Comparison of ENCODE assay signal across 1 cellular context in the genomic region with DNA sequence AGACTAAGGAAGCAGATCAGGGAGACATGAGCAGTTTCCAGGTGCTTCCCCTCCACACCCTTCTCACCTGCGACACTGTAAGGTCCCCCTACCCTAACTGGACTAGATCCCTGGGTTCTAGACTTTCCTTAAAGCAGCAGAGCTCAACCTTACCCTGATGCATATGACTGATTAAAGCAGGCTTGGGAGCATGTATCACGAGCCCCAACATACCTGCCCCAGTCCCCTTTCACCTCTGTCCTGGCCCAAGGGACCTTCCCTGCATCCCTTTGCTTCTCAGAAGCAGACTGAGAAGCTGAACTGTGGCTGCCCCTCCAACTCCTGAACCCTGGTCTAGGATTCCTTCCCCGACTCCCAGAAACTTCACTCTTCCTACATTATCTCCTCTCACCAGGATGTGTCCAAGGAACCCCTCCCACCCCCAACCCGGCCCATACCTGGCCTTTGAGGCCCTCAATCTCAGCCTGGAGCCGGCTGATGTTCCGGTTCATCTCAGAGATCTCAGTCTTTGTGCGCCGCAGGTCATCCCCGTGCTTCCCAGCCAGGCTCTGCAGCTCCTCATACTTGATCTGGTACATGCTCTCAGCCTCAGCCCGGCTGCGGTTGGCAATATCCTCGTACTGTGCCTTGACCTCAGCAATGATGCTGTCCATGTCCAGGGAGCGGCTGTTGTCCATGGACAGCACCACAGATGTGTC.
TF ChIP-seq lines count a peak whose summit lies in the region.

No MANE protein-coding gene starts in this region.

TF ChIP-seq in A549, 52 proteins besides CTCF, POLR2A, EP300 and RAD21:
- TF ChIP-seq HEYL (CRISPR knock-in tag; IDR thresholded peaks at IDR 0.05) (no peak), SREBF2 (IDR thresholded peaks at IDR 0.05) (no peak), EHF (CRISPR knock-in tag; IDR thresholded peaks at IDR 0.05) (peak; percentile 30; the same call in 1 of the 2 replicates), FOXS1 (CRISPR knock-in tag; IDR thresholded peaks at IDR 0.05) (no peak), CEBPB (IDR thresholded peaks at IDR 0.05) (no peak), ZSCAN20 (CRISPR knock-in tag; IDR thresholded peaks at IDR 0.05) (no peak), POLR2AphosphoS2 (conservative IDR thresholded peaks at IDR 0.05; ENCODE audit: low read length) (peak; percentile 87; the same call in 1 of the 2 replicates), RARB (CRISPR knock-in tag; IDR thresholded peaks at IDR 0.05) (no peak; the same call in none of the 2 replicates), MAZ (IDR thresholded peaks at IDR 0.05; ENCODE audit: borderline replicate concordance, low read depth, low read length) (no peak), EHMT2 (IDR thresholded peaks at IDR 0.05; ENCODE audit: low read depth) (no peak), ZFP36 (IDR thresholded peaks at IDR 0.05; ENCODE audit: borderline replicate concordance, partially characterized antibody) (no peak), JUN (IDR thresholded peaks at IDR 0.05) (no peak; a peak in 1 of 5 replicates), HOXB13 (CRISPR knock-in tag; IDR thresholded peaks at IDR 0.05; ENCODE audit: low read depth) (no peak), SMC3 (IDR thresholded peaks at IDR 0.05) (no peak), KDM1A (IDR thresholded peaks at IDR 0.05; ENCODE audit: low read depth) (no peak), HDAC2 (IDR thresholded peaks at IDR 0.05) (no peak), PHF8 (IDR thresholded peaks at IDR 0.05; ENCODE audit: borderline replicate concordance, low read depth) (no peak), KDM5A (IDR thresholded peaks at IDR 0.05) (no peak), ZC3H11A (IDR thresholded peaks at IDR 0.05) (0 out of 2 replicates have a peak, but pooled peaks have one; percentile 10), JUNB (IDR thresholded peaks at IDR 0.05) (no peak), MYC (IDR thresholded peaks at IDR 0.05; ENCODE audit: borderline replicate concordance, low read length) (no peak), BHLHE40 (IDR thresholded peaks at IDR 0.05; ENCODE audit: low read depth, low read length) (no peak), FOSB (CRISPR knock-in tag; IDR thresholded peaks at IDR 0.05) (peak; percentile 92; the same call in 1 of the 2 replicates), RNF2 (IDR thresholded peaks at IDR 0.05; ENCODE audit: borderline replicate concordance, low read depth) (no peak), RFX5 (IDR thresholded peaks at IDR 0.05) (no peak), NFE2L2 (conservative IDR thresholded peaks at IDR 0.05; ENCODE audit: low read length) (no peak), NR3C1 (IDR thresholded peaks at IDR 0.05) (no peak), MAFK (IDR thresholded peaks at IDR 0.05; ENCODE audit: partially characterized antibody) (no peak), GATA3 (IDR thresholded peaks at IDR 0.05; ENCODE audit: borderline replicate concordance) (no peak), TP53 (CRISPR knock-in tag; IDR thresholded peaks at IDR 0.05) (peak; percentile 77; the same call in 1 of the 2 replicates), CBX8 (IDR thresholded peaks at IDR 0.05) (no peak), CHD2 (IDR thresholded peaks at IDR 0.05; ENCODE audit: low read length, partially characterized antibody) (no peak), ZNF302 (CRISPR knock-in tag; IDR thresholded peaks at IDR 0.05) (no peak), NPAS2 (CRISPR knock-in tag; IDR thresholded peaks at IDR 0.05; ENCODE audit: borderline replicate concordance) (no peak), HOXA7 (CRISPR knock-in tag; IDR thresholded peaks at IDR 0.05) (peak; percentile 95), CBX2 (IDR thresholded peaks at IDR 0.05; ENCODE audit: borderline replicate concordance, low read depth) (no peak), CHD4 (IDR thresholded peaks at IDR 0.05; ENCODE audit: borderline replicate concordance) (no peak), RCOR1 (IDR thresholded peaks at IDR 0.05; ENCODE audit: low read depth, low read length) (no peak), TFCP2L1 (CRISPR knock-in tag; IDR thresholded peaks at IDR 0.05) (0 out of 2 replicates have a peak, but pooled peaks have one; percentile 3), ESRRA (IDR thresholded peaks at IDR 0.05; ENCODE audit: borderline replicate concordance, low read length) (no peak), FOSL2 (IDR thresholded peaks at IDR 0.05) (no peak), FOSL2 (CRISPR knock-in tag; IDR thresholded peaks at IDR 0.05) (no peak), HOXB5 (CRISPR knock-in tag; IDR thresholded peaks at IDR 0.05) (peak; percentile 66; the same call in 1 of the 2 replicates)
- TF ChIP-seq, protein P1, sequence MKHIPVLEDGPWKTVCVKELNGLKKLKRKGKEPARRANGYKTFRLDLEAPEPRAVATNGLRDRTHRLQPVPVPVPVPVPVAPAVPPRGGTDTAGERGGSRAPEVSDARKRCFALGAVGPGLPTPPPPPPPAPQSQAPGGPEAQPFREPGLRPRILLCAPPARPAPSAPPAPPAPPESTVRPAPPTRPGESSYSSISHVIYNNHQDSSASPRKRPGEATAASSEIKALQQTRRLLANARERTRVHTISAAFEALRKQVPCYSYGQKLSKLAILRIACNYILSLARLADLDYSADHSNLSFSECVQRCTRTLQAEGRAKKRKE (CRISPR knock-in tag; IDR thresholded peaks at IDR 0.05; ENCODE audit: low read depth): no peak
- TF ChIP-seq, protein P2, sequence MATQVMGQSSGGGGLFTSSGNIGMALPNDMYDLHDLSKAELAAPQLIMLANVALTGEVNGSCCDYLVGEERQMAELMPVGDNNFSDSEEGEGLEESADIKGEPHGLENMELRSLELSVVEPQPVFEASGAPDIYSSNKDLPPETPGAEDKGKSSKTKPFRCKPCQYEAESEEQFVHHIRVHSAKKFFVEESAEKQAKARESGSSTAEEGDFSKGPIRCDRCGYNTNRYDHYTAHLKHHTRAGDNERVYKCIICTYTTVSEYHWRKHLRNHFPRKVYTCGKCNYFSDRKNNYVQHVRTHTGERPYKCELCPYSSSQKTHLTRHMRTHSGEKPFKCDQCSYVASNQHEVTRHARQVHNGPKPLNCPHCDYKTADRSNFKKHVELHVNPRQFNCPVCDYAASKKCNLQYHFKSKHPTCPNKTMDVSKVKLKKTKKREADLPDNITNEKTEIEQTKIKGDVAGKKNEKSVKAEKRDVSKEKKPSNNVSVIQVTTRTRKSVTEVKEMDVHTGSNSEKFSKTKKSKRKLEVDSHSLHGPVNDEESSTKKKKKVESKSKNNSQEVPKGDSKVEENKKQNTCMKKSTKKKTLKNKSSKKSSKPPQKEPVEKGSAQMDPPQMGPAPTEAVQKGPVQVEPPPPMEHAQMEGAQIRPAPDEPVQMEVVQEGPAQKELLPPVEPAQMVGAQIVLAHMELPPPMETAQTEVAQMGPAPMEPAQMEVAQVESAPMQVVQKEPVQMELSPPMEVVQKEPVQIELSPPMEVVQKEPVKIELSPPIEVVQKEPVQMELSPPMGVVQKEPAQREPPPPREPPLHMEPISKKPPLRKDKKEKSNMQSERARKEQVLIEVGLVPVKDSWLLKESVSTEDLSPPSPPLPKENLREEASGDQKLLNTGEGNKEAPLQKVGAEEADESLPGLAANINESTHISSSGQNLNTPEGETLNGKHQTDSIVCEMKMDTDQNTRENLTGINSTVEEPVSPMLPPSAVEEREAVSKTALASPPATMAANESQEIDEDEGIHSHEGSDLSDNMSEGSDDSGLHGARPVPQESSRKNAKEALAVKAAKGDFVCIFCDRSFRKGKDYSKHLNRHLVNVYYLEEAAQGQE (IDR thresholded peaks at IDR 0.05): no peak
- TF ChIP-seq, protein P3, sequence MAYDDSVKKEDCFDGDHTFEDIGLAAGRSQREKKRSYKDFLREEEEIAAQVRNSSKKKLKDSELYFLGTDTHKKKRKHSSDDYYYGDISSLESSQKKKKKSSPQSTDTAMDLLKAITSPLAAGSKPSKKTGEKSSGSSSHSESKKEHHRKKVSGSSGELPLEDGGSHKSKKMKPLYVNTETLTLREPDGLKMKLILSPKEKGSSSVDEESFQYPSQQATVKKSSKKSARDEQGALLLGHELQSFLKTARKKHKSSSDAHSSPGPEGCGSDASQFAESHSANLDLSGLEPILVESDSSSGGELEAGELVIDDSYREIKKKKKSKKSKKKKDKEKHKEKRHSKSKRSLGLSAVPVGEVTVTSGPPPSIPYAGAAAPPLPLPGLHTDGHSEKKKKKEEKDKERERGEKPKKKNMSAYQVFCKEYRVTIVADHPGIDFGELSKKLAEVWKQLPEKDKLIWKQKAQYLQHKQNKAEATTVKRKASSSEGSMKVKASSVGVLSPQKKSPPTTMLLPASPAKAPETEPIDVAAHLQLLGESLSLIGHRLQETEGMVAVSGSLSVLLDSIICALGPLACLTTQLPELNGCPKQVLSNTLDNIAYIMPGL (CRISPR knock-in tag; IDR thresholded peaks at IDR 0.05; ENCODE audit: borderline replicate concordance): peak; percentile 73; the same call in 1 of the 2 replicates
- TF ChIP-seq, protein P4, sequence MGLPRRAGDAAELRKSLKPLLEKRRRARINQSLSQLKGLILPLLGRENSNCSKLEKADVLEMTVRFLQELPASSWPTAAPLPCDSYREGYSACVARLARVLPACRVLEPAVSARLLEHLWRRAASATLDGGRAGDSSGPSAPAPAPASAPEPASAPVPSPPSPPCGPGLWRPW (IDR thresholded peaks at IDR 0.05): no peak
- TF ChIP-seq, protein P5, sequence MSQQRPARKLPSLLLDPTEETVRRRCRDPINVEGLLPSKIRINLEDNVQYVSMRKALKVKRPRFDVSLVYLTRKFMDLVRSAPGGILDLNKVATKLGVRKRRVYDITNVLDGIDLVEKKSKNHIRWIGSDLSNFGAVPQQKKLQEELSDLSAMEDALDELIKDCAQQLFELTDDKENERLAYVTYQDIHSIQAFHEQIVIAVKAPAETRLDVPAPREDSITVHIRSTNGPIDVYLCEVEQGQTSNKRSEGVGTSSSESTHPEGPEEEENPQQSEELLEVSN (IDR thresholded peaks at IDR 0.05; ENCODE audit: borderline replicate concordance, low read depth): no peak
- TF ChIP-seq, protein P6, sequence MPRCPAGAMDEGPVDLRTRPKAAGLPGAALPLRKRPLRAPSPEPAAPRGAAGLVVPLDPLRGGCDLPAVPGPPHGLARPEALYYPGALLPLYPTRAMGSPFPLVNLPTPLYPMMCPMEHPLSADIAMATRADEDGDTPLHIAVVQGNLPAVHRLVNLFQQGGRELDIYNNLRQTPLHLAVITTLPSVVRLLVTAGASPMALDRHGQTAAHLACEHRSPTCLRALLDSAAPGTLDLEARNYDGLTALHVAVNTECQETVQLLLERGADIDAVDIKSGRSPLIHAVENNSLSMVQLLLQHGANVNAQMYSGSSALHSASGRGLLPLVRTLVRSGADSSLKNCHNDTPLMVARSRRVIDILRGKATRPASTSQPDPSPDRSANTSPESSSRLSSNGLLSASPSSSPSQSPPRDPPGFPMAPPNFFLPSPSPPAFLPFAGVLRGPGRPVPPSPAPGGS (IDR thresholded peaks at IDR 0.05): no peak
- TF ChIP-seq, protein P7, sequence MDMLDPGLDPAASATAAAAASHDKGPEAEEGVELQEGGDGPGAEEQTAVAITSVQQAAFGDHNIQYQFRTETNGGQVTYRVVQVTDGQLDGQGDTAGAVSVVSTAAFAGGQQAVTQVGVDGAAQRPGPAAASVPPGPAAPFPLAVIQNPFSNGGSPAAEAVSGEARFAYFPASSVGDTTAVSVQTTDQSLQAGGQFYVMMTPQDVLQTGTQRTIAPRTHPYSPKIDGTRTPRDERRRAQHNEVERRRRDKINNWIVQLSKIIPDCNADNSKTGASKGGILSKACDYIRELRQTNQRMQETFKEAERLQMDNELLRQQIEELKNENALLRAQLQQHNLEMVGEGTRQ (IDR thresholded peaks at IDR 0.05): no peak
- TF ChIP-seq, protein P8, sequence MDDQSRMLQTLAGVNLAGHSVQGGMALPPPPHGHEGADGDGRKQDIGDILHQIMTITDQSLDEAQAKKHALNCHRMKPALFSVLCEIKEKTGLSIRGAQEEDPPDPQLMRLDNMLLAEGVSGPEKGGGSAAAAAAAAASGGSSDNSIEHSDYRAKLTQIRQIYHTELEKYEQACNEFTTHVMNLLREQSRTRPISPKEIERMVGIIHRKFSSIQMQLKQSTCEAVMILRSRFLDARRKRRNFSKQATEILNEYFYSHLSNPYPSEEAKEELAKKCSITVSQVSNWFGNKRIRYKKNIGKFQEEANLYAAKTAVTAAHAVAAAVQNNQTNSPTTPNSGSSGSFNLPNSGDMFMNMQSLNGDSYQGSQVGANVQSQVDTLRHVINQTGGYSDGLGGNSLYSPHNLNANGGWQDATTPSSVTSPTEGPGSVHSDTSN (IDR thresholded peaks at IDR 0.05): no peak; the same call in 1 of the 2 replicates
- TF ChIP-seq, protein P9, sequence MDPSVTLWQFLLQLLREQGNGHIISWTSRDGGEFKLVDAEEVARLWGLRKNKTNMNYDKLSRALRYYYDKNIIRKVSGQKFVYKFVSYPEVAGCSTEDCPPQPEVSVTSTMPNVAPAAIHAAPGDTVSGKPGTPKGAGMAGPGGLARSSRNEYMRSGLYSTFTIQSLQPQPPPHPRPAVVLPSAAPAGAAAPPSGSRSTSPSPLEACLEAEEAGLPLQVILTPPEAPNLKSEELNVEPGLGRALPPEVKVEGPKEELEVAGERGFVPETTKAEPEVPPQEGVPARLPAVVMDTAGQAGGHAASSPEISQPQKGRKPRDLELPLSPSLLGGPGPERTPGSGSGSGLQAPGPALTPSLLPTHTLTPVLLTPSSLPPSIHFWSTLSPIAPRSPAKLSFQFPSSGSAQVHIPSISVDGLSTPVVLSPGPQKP (IDR thresholded peaks at IDR 0.05; ENCODE audit: low read depth, low read length): no peak
- TF ChIP-seq, protein P10, sequence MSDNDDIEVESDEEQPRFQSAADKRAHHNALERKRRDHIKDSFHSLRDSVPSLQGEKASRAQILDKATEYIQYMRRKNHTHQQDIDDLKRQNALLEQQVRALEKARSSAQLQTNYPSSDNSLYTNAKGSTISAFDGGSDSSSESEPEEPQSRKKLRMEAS (IDR thresholded peaks at IDR 0.05): no peak
TF ChIP-seq in A549: peak in this region for 9.
